17 cellular contexts compared by ENCODE assay signal in the genomic region with DNA sequence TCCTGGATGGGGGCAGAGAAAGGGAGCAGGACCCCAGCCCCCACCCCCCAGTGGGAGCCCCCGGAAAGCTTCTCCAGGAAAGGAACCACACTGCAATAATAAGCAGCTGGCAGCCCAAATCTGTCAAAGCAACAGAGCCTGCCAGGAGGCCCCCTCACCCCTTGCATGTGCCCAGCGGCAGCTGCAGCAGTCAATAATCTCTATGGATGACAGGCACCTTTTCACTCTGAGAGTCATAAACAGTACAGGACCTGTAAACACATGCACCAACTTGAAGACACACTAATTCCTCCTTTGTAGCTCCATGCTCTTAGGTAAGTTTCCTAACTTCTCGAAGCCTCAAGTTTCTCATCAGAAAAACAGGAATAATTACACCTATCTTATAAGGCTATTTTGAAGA. TPM values are rescaled to one million over a fixed set of nuclear protein-coding genes. Genes with fewer than 3 reads are reported as not detected.
DNase-seq lines count a peak whose midpoint lies in the region; ATAC-seq and TF ChIP-seq lines count a peak whose summit lies in the region.
"Had no signal": no experiment of that assay in that cellular context is flagged by ENCODE, and none has a peak within 500 bp of the region (broad histone marks: within the 10 kb centered on the region; RNA-seq: fewer than 3 reads in every experiment).

No MANE protein-coding gene starts in this region.

- H3K27me3 Mint-ChIP-seq in activated CD8-positive, alpha-beta memory T cell treated with anti-CD3 and anti-CD28 coated beads, Interleukin-2, amount 10 ng/mL, durations not matched to agents 7 days and 5 days: peaks cover 35% of the 10 kb centered on the region
- H3K27me3 Mint-ChIP-seq in stimulated activated naive B cell treated with anti-CD40 and anti-IgM and Interleukin-4, amounts not matched to agents 10 μg/mL and 1 μg/mL and 100 μg/mL, for 72 hours: peaks cover 19 to 20% of the 10 kb centered on the region in 2 donors

- peaks cover 3% of the 10 kb centered on the region for H3K9me3 ChIP-seq in WERI-Rb-1 (ENCODE audit: severe bottlenecking)
- H3K9me3 ChIP-seq: uterus had no signal

- DNase-seq in SIG-M5 treated with dmso at 0.1 percent for 504 hours (lab: John Stamatoyannopoulos, UW; ENCODE audit: unreplicated experiment): peak; percentile 40
- no peak for DNase-seq in SIG-M5 (lab: John Stamatoyannopoulos, UW)
- DNase-seq in NCI-H2171 (lab: John Stamatoyannopoulos, UW): peak; percentile 59
- DNase-seq in WERI-Rb-1: peak; percentile 27
- no peak for DNase-seq in activated CD8-positive, alpha-beta memory T cell treated with anti-CD3 and anti-CD28 coated beads, Interleukin-2, amount 10 ng/mL, durations not matched to agents 7 days and 5 days
- no peak for DNase-seq in stimulated activated naive B cell treated with anti-CD40 and anti-IgM and Interleukin-4, amounts not matched to agents 10 μg/mL and 1 μg/mL and 100 μg/mL, for 72 hours
- no peak for DNase-seq in iPS-NIHi11 (ENCODE audit: low spot score)
- DNase-seq: ACHN; activated CD4-positive, CD25-positive, alpha-beta regulatory T cell treated with anti-CD3 and anti-CD28 coated beads, Interleukin-2, amount 50 U/mL, for 72 hours; activated CD8-positive, alpha-beta memory T cell treated with anti-CD3 and anti-CD28 coated beads, Interleukin-2, amount 50 U/mL, for 4 hours; CD8-positive, alpha-beta T cell; naive thymus-derived CD4-positive, alpha-beta T cell; NCI-H187; stomach; uterus had no signal

- no peak overlapping the region for H3K4me3 Mint-ChIP-seq in activated CD8-positive, alpha-beta memory T cell treated with anti-CD3 and anti-CD28 coated beads, Interleukin-2, amount 10 ng/mL, durations not matched to agents 7 days and 5 days
- H3K4me3 Mint-ChIP-seq in stimulated activated naive B cell treated with anti-CD40 and anti-IgM and Interleukin-4, amounts not matched to agents 10 μg/mL and 1 μg/mL and 100 μg/mL, for 72 hours: no peak overlapping the region
- H3K4me3 Mint-ChIP-seq: CD8-positive, alpha-beta T cell; naive thymus-derived CD4-positive, alpha-beta T cell; T-helper 2 cell treated with Interferon-gamma antibody and Interleukin-4, amounts not matched to agents 5 μg/mL and 100 μg/mL, for 36 hours had no signal

- no peak overlapping the region for H3K27ac ChIP-seq in WERI-Rb-1
- H3K27ac ChIP-seq: stomach, uterus had no signal

- H3K4me3 ChIP-seq in WERI-Rb-1 (ENCODE audit: low read depth, low read length): no peak overlapping the region
- H3K4me3 ChIP-seq: stomach, uterus had no signal

- no peaks in the 10 kb centered on the region for H3K4me1 Mint-ChIP-seq in activated CD8-positive, alpha-beta memory T cell treated with anti-CD3 and anti-CD28 coated beads, Interleukin-2, amount 10 ng/mL, durations not matched to agents 7 days and 5 days
- peaks cover 18 to 37% of the 10 kb centered on the region in 2 donors for H3K4me1 Mint-ChIP-seq in stimulated activated naive B cell treated with anti-CD40 and anti-IgM and Interleukin-4, amounts not matched to agents 10 μg/mL and 1 μg/mL and 100 μg/mL, for 72 hours

- no peaks in the 10 kb centered on the region for H3K36me3 ChIP-seq in WERI-Rb-1
- H3K36me3 ChIP-seq: stomach, uterus had no signal

- H3K36me3 Mint-ChIP-seq in activated CD8-positive, alpha-beta memory T cell treated with anti-CD3 and anti-CD28 coated beads, Interleukin-2, amount 10 ng/mL, durations not matched to agents 7 days and 5 days: no peaks in the 10 kb centered on the region
- H3K36me3 Mint-ChIP-seq in stimulated activated naive B cell treated with anti-CD40 and anti-IgM and Interleukin-4, amounts not matched to agents 10 μg/mL and 1 μg/mL and 100 μg/mL, for 72 hours: no peaks in the 10 kb centered on the region
- H3K36me3 Mint-ChIP-seq: CD8-positive, alpha-beta T cell had no signal

- no peak overlapping the region for H3K27ac Mint-ChIP-seq in activated CD8-positive, alpha-beta memory T cell treated with anti-CD3 and anti-CD28 coated beads, Interleukin-2, amount 10 ng/mL, durations not matched to agents 7 days and 5 days
- no peak overlapping the region for H3K27ac Mint-ChIP-seq in stimulated activated naive B cell treated with anti-CD40 and anti-IgM and Interleukin-4, amounts not matched to agents 10 μg/mL and 1 μg/mL and 100 μg/mL, for 72 hours
- H3K27ac Mint-ChIP-seq: CD8-positive, alpha-beta T cell; naive thymus-derived CD4-positive, alpha-beta T cell; T-helper 2 cell treated with Interferon-gamma antibody and Interleukin-4, amounts not matched to agents 5 μg/mL and 100 μg/mL, for 36 hours had no signal

- peaks cover 2% of the 10 kb centered on the region for H3K9me3 Mint-ChIP-seq in activated CD8-positive, alpha-beta memory T cell treated with anti-CD3 and anti-CD28 coated beads, Interleukin-2, amount 10 ng/mL, durations not matched to agents 7 days and 5 days (ENCODE audit: low read depth)
- peaks cover 4 to 7% of the 10 kb centered on the region in 2 donors for H3K9me3 Mint-ChIP-seq in stimulated activated naive B cell treated with anti-CD40 and anti-IgM and Interleukin-4, amounts not matched to agents 10 μg/mL and 1 μg/mL and 100 μg/mL, for 72 hours

- no peak for TF ChIP-seq CTCF in WERI-Rb-1 (IDR thresholded peaks at IDR 0.05; ENCODE audit: low read depth, low read length)

- no peaks in the 10 kb centered on the region for H3K27me3 ChIP-seq in WERI-Rb-1 (ENCODE audit: insufficient read depth, low read depth, severe bottlenecking)
- H3K27me3 ChIP-seq: uterus had no signal

- CTCF ChIA-PET in activated CD8-positive, alpha-beta memory T cell treated with anti-CD3 and anti-CD28 coated beads, Interleukin-2, amount 10 ng/mL, durations not matched to agents 7 days and 5 days (lab: Charles Lee): no interaction called here

- no peak for ATAC-seq in activated CD8-positive, alpha-beta memory T cell treated with anti-CD3 and anti-CD28 coated beads, Interleukin-2, amount 10 ng/mL, durations not matched to agents 7 days and 5 days
- ATAC-seq in stimulated activated naive B cell treated with anti-CD40 and anti-IgM and Interleukin-4, amounts not matched to agents 10 μg/mL and 1 μg/mL and 100 μg/mL, for 72 hours (replicated peaks): no peak
- no peak for ATAC-seq in GM21737 (IDR thresholded peaks at IDR 0.05; ENCODE audit: unreplicated experiment)
- ATAC-seq: CD8-positive, alpha-beta T cell; naive thymus-derived CD4-positive, alpha-beta T cell had no signal

RNA-seq across cellular contexts. Expression of gene KDM3A, which starts 26.2 kb away (rescaled TPM):
- total RNA-seq in activated CD8-positive, alpha-beta memory T cell treated with anti-CD3 and anti-CD28 coated beads, Interleukin-2, amount 10 ng/mL, durations not matched to agents 7 days and 5 days: 10 to 100 TPM; 49.6 to 56.7 TPM

Comparison
In these comparisons a context has a peak if more than half of its experiments do, and no peak if none do; other contexts are left out.
1. DNase-seq: peak in SIG-M5 treated with dmso at 0.1 percent for 504 hours (single experiment), NCI-H2171 (single experiment) and WERI-Rb-1 (single experiment); none in SIG-M5 (single experiment), activated CD8-positive, alpha-beta memory T cell treated with anti-CD3 and anti-CD28 coated beads, Interleukin-2, amount 10 ng/mL, durations not matched to agents 7 days and 5 days (single experiment), stimulated activated naive B cell treated with anti-CD40 and anti-IgM and Interleukin-4, amounts not matched to agents 10 μg/mL and 1 μg/mL and 100 μg/mL, for 72 hours (single experiment) and iPS-NIHi11 (single experiment).